14 cellular contexts compared by ENCODE assay signal in genomic region chr5:174110290-174110689, GRCh38.
DNase-seq lines count a peak whose midpoint lies in the region; TF ChIP-seq lines count a peak whose summit lies in the region.
"Had no signal": no experiment of that assay in that cellular context is flagged by ENCODE, and none has a peak within 500 bp of the region (broad histone marks: within the 10 kb centered on the region; RNA-seq: fewer than 3 reads in every experiment).

No MANE protein-coding gene starts in this region.

- peak overlapping the region; percentile 16 for H3K27ac ChIP-seq in cingulate gyrus (ENCODE audit: low read depth, low read length)
- peak overlapping the region; percentile 17 for H3K27ac ChIP-seq in temporal lobe (ENCODE audit: low read depth, low read length)
- no peak overlapping the region for H3K27ac ChIP-seq in tibial nerve
- H3K27ac ChIP-seq: 22Rv1; A549; BLaER1 treated with 17β-estradiol and CSF1 and Interleukin-3, amounts not matched to agents 10 nM and 100 nM had no signal

- H3K4me3 ChIP-seq in tibial nerve = no peak overlapping the region
- H3K4me3 ChIP-seq: A549; BLaER1 treated with 17β-estradiol and CSF1 and Interleukin-3, amounts not matched to agents 10 nM and 100 nM; HAP-1 had no signal

- DNase-seq in NCI-H2029 treated with DMSO at 0.1 percent for 48 hours (lab: John Stamatoyannopoulos, UW) = peak; percentile 37
- no peak for DNase-seq in NCI-H2029 (lab: John Stamatoyannopoulos, UW)
- DNase-seq in tibial nerve (ENCODE audit: low spot score in 2 of 2) = no peak
- no peak for DNase-seq in dedifferentiated amniotic fluid mesenchymal stem cell (ENCODE audit: extremely low spot score)
- DNase-seq in T-helper 9 cell = no peak
- DNase-seq: CD8-positive, alpha-beta T cell; COR-L47; DMS 273 treated with DMSO at 0.1 percent for 48 hours had no signal

- TF ChIP-seq EP300 in tibial nerve (IDR thresholded peaks at IDR 0.05) = no peak

- no peaks in the 10 kb centered on the region for H3K36me3 ChIP-seq in tibial nerve
- H3K36me3 ChIP-seq: BLaER1 treated with 17β-estradiol and CSF1 and Interleukin-3, amounts not matched to agents 10 nM and 100 nM; HAP-1 had no signal

- H3K4me1 ChIP-seq in tibial nerve = no peaks in the 10 kb centered on the region
- H3K4me1 ChIP-seq: A549; BLaER1 treated with 17β-estradiol and CSF1 and Interleukin-3, amounts not matched to agents 10 nM and 100 nM; HAP-1 had no signal

- no peak for TF ChIP-seq POLR2A in tibial nerve (IDR thresholded peaks at IDR 0.05)

- H3K27me3 ChIP-seq in tibial nerve = no peaks in the 10 kb centered on the region
- H3K27me3 ChIP-seq: BLaER1 treated with 17β-estradiol and CSF1 and Interleukin-3, amounts not matched to agents 10 nM and 100 nM had no signal

- no peak for TF ChIP-seq CTCF in tibial nerve (IDR thresholded peaks at IDR 0.05)

- 69 to 79% methylated on average over 7 of the region's 7 CpGs for WGBS in tibial nerve, 2 donors

- no peaks in the 10 kb centered on the region for H3K9me3 ChIP-seq in tibial nerve
- H3K9me3 ChIP-seq: A549; BLaER1 treated with 17β-estradiol and CSF1 and Interleukin-3, amounts not matched to agents 10 nM and 100 nM; HAP-1 had no signal

Comparison
In these comparisons a context has a peak if more than half of its experiments do, and no peak if none do; other contexts are left out.
1. H3K27ac ChIP-seq: peak in cingulate gyrus (single experiment) and temporal lobe (single experiment); none in tibial nerve (0 of 4).